ENCODE assay signal across 8 cellular contexts in the genomic region with DNA sequence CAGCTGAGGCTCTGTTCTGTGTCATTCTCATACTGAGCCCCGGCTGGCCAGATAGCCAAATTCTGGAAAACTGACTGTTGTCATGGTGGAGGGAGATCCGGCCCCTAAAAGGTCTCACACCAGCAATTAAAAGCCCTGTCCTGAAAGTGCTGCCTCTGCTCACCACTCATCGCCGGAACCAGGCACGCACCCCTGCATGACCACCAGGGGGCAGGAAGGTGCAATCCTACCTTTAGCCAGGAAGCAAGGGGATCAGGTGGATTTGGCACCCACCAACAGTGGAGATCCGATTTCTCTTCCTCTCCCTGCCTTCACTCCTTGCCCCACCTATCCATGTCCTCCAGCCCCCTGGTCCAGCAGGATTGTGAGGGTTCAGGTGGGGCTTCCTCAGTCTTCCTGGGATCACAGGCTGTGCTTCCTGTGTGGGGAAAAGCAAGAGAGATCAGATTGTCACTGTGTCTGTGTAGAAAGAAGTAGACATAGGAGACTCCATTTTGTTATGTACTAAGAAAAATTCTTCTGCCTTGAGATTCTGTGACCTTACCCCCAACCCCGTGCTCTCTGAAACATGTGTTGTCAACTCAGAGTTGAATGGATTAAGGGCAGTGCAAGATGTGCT. TPM values are rescaled to one million over a fixed set of nuclear protein-coding genes. Genes with fewer than 3 reads are reported as not detected.
DNase-seq lines count a peak whose midpoint lies in the region; ATAC-seq, FAIRE-seq and TF ChIP-seq lines count a peak whose summit lies in the region.

No MANE protein-coding gene starts in this region.

- FAIRE-seq in G401.6 (lab: Jason Lieb, UNC): peak; percentile 6

- H3K9ac ChIP-seq in Karpas-422 (ENCODE audit: low read length): no peak overlapping the region
- no peak overlapping the region for H3K9ac ChIP-seq in SU-DHL-6 (ENCODE audit: low read length)

- H3K4me1 ChIP-seq in Karpas-422 (ENCODE audit: low read length): no peaks in the 10 kb centered on the region
- H3K4me1 ChIP-seq in hepatocyte (ENCODE audit: insufficient read depth): peaks cover 26% of the 10 kb centered on the region

- ATAC-seq in GM18498 (IDR thresholded peaks at IDR 0.05; ENCODE audit: unreplicated experiment) (no peak), HG02973 (IDR thresholded peaks at IDR 0.05; ENCODE audit: unreplicated experiment) (no peak)

- H3K9me2 ChIP-seq in Karpas-422 (replicated peaks; ENCODE audit: insufficient read depth, low read length) (no peaks in the 10 kb centered on the region), SU-DHL-6 (replicated peaks; ENCODE audit: insufficient read depth, low read length) (no peaks in the 10 kb centered on the region), hepatocyte (replicated peaks; ENCODE audit: insufficient read depth) (no peaks in the 10 kb centered on the region)

- H3K36me3 ChIP-seq in Karpas-422 (ENCODE audit: insufficient read depth, low read length): no peaks in the 10 kb centered on the region
- no peaks in the 10 kb centered on the region for H3K36me3 ChIP-seq in SU-DHL-6 (ENCODE audit: low read length)
- no peaks in the 10 kb centered on the region for H3K36me3 ChIP-seq in hepatocyte (replicated peaks; ENCODE audit: insufficient read depth, low read depth)

- H3K4me2 ChIP-seq in Karpas-422 (ENCODE audit: low read depth, low read length, poor library complexity, severe bottlenecking): no peak overlapping the region
- no peak overlapping the region for H3K4me2 ChIP-seq in SU-DHL-6 (ENCODE audit: low read depth, low read length, poor library complexity, severe bottlenecking)
- no peak overlapping the region for H3K4me2 ChIP-seq in hepatocyte

- H3K27me3 ChIP-seq in Karpas-422 (ENCODE audit: low read length) (no peaks in the 10 kb centered on the region), SU-DHL-6 (ENCODE audit: low read length) (no peaks in the 10 kb centered on the region), hepatocyte (peaks cover 4% of the 10 kb centered on the region)

- no peaks in the 10 kb centered on the region for H3K9me3 ChIP-seq in Karpas-422 (ENCODE audit: low read length)
- H3K9me3 ChIP-seq in SU-DHL-6 (ENCODE audit: insufficient read depth, low read length): no peaks in the 10 kb centered on the region
- H3K9me3 ChIP-seq in hepatocyte (ENCODE audit: low read depth): no peaks in the 10 kb centered on the region

- H3K27ac ChIP-seq in Karpas-422 (ENCODE audit: low read length): no peak overlapping the region
- no peak overlapping the region for H3K27ac ChIP-seq in SU-DHL-6 (ENCODE audit: low read depth, low read length)
- no peak overlapping the region for H3K27ac ChIP-seq in hepatocyte

- H2AFZ ChIP-seq in Karpas-422 (ENCODE audit: low read length) (no peak overlapping the region), SU-DHL-6 (ENCODE audit: low read depth, low read length, severe bottlenecking) (no peak overlapping the region), hepatocyte (no peak overlapping the region)

- H3K4me3 ChIP-seq in Karpas-422 (ENCODE audit: low read length): no peak overlapping the region
- H3K4me3 ChIP-seq in SU-DHL-6 (ENCODE audit: insufficient read depth, low read length, poor library complexity, severe bottlenecking): no peak overlapping the region
- no peak overlapping the region for H3K4me3 ChIP-seq in hepatocyte

- H4K20me1 ChIP-seq in Karpas-422 (ENCODE audit: insufficient read depth, low read depth, low read length) (no peaks in the 10 kb centered on the region), SU-DHL-6 (ENCODE audit: low read depth, low read length) (no peaks in the 10 kb centered on the region), hepatocyte (ENCODE audit: insufficient read depth, poor library complexity, severe bottlenecking) (no peaks in the 10 kb centered on the region)

- H3K79me2 ChIP-seq in Karpas-422 (ENCODE audit: low read length): no peaks in the 10 kb centered on the region
- no peaks in the 10 kb centered on the region for H3K79me2 ChIP-seq in SU-DHL-6 (ENCODE audit: insufficient read depth, low read length)
- no peaks in the 10 kb centered on the region for H3K79me2 ChIP-seq in hepatocyte

- peak; percentile 96 for TF ChIP-seq CTCF in SU-DHL-6 (IDR thresholded peaks at IDR 0.05; ENCODE audit: insufficient read depth, low read length, poor library complexity, severe bottlenecking)
- peak; percentile 81 for TF ChIP-seq CTCF in hepatocyte (IDR thresholded peaks at IDR 0.05; ENCODE audit: poor library complexity)

- 8% methylated on average over 7 of the region's 7 CpGs for WGBS in hepatocyte (ENCODE audit: low lambda C conversion rate, missing lambda C conversion rate)

- H3F3A ChIP-seq in SU-DHL-6 (ENCODE audit: insufficient read depth): no peaks in the 10 kb centered on the region

- DNase-seq in Karpas-422 (peak; percentile 83), hepatocyte (ENCODE audit: low spot score) (peak; percentile 81)
- DNase-seq in activated naive CD8-positive, alpha-beta T cell treated with anti-CD3 and anti-CD28 coated beads, Interleukin-2, amount 50 U/mL, for 16 hours (ENCODE audit: low read depth, low spot score): peak; percentile 54
- DNase-seq in stimulated activated CD4-positive, alpha-beta T cell treated with anti-CD3 and anti-CD28 coated beads, Interleukin-12 subunit alpha, Interleukin-12 subunit beta, amount 100 ng/mL, for 4 hours: peak; percentile 71

RNA-seq across cellular contexts. Expression of a gene that starts 16.1 kb away (rescaled TPM):
- not detected in 2 replicates for total RNA-seq in Karpas-422 (2014; rRNA removed; shearing (Covaris generic); ENCODE audit: low replicate concordance)
- total RNA-seq in hepatocyte: 0.87 and 1.2 TPM in 2 replicates
- polyA plus RNA-seq in hepatocyte: 1.4 and 1.5 TPM in 2 replicates

RNA-seq across cellular contexts. Expression of a gene that starts 48.0 kb away (rescaled TPM):
- total RNA-seq in Karpas-422 (2014; rRNA removed; shearing (Covaris generic); ENCODE audit: low replicate concordance): 0.15 and 3.3 TPM in 2 replicates
- 4.7 and 5.6 TPM in 2 replicates for total RNA-seq in hepatocyte
- 2.9 and 6.1 TPM in 2 replicates for polyA plus RNA-seq in hepatocyte

RNA-seq across cellular contexts. Expression of a gene that starts 49.7 kb away (rescaled TPM):
- 10.9 and 17.0 TPM in 2 replicates for total RNA-seq in Karpas-422 (2014; rRNA removed; shearing (Covaris generic); ENCODE audit: low replicate concordance)
- total RNA-seq in hepatocyte: 18.5 and 18.6 TPM in 2 replicates
- 21.8 and 27.2 TPM in 2 replicates for polyA plus RNA-seq in hepatocyte
